In genomic region chr5:79840085-79840990, GRCh38 we compare ENCODE assay signal across 23 cellular contexts.
DNase-seq lines count a peak whose midpoint lies in the region; ATAC-seq and TF ChIP-seq lines count a peak whose summit lies in the region.
"Had no signal": no experiment of that assay in that cellular context is flagged by ENCODE, and none has a peak within 500 bp of the region (broad histone marks: within the 10 kb centered on the region; RNA-seq: fewer than 3 reads in every experiment).

No MANE protein-coding gene starts in this region.

- H3K9me3 Mint-ChIP-seq in neural progenitor cell, result no peaks in the 10 kb centered on the region
- H3K9me3 Mint-ChIP-seq: central memory CD8-positive, alpha-beta T cell; H9 had no signal

- H3K36me3 ChIP-seq in BLaER1 (no peaks in the 10 kb centered on the region), neural progenitor cell (no peaks in the 10 kb centered on the region), OCI-LY7 (ENCODE audit: insufficient read depth, low read length) (no peaks in the 10 kb centered on the region), spleen (no peaks in the 10 kb centered on the region)
- H3K36me3 ChIP-seq: esophagus squamous epithelium, left lung had no signal

- H3K9me3 ChIP-seq in BLaER1, result peaks cover 5% of the 10 kb centered on the region; the same call in 1 of the 2 replicates
- no peaks in the 10 kb centered on the region for H3K9me3 ChIP-seq in neural progenitor cell (ENCODE audit: low read depth)
- no peaks in the 10 kb centered on the region for H3K9me3 ChIP-seq in OCI-LY7 (ENCODE audit: low read length)
- H3K9me3 ChIP-seq in spleen, result no peaks in the 10 kb centered on the region
- H3K9me3 ChIP-seq: esophagus squamous epithelium, left lung had no signal

- DNase-seq in NAMALWA (ENCODE audit: low spot score), result peak; percentile 6
- DNase-seq in head of caudate nucleus, result peak in 41 of 42 donors; percentile 30 to 89 (median 69)
- DNase-seq in neural progenitor cell (ENCODE audit: low spot score), result peak; percentile 14
- DNase-seq in OCI-LY7 (ENCODE audit: low spot score), result no peak
- DNase-seq in spleen, result no peak
- DNase-seq in NCI-H2029 (lab: John Stamatoyannopoulos, UW), result no peak
- DNase-seq: activated CD4-positive, alpha-beta T cell treated with anti-CD3 and anti-CD28 coated beads, Interleukin-2, amount 50 U/mL, for 1 hour; activated gamma-delta T cell treated with Interleukin-2 at 50 U/mL for 16 hours; amniotic stem cell; effector CD4-positive, alpha-beta T cell; esophagus squamous epithelium; H9; left lung; NCI-H2029 treated with DMSO at 0.1 percent for 48 hours; SHP77; stimulated activated CD4-positive, alpha-beta T cell treated with anti-CD3 and anti-CD28 coated beads, Interleukin-4, amount 100 ng/mL, for 1 hour; T-helper 1 cell had no signal

- H3K4me3 ChIP-seq in BLaER1 (no peak overlapping the region), neural progenitor cell (no peak overlapping the region), OCI-LY7 (ENCODE audit: low read depth, low read length, poor library complexity, severe bottlenecking) (no peak overlapping the region), spleen (no peak overlapping the region)
- H3K4me3 ChIP-seq: esophagus squamous epithelium, GM12878, left lung had no signal

- TF ChIP-seq POLR2A in spleen (IDR thresholded peaks at IDR 0.05), result no peak

- H3K27me3 Mint-ChIP-seq in neural progenitor cell (ENCODE audit: insufficient read depth, low read depth), result peaks cover 24% of the 10 kb centered on the region

- TF ChIP-seq CTCF in neural progenitor cell (IDR thresholded peaks at IDR 0.05) (no peak), OCI-LY7 (conservative IDR thresholded peaks at IDR 0.05; ENCODE audit: low read length) (no peak), spleen (IDR thresholded peaks at IDR 0.05 in 8 of 11, conservative IDR thresholded peaks at IDR 0.05 in 3 of 11) (no peak)

- no peaks in the 10 kb centered on the region for H3K36me3 Mint-ChIP-seq in neural progenitor cell

- H3F3A ChIP-seq in neural progenitor cell (ENCODE audit: low read depth), result peaks cover 15% of the 10 kb centered on the region

- H4K20me1 ChIP-seq in BLaER1, result no peaks in the 10 kb centered on the region
- no peaks in the 10 kb centered on the region for H4K20me1 ChIP-seq in neural progenitor cell (ENCODE audit: low read depth)
- H4K20me1 ChIP-seq in OCI-LY7 (ENCODE audit: insufficient read depth, low read length), result no peaks in the 10 kb centered on the region

- H3K4me1 ChIP-seq in BLaER1, result peaks cover 20% of the 10 kb centered on the region
- H3K4me1 ChIP-seq in neural progenitor cell, result peaks cover 21% of the 10 kb centered on the region
- no peaks in the 10 kb centered on the region for H3K4me1 ChIP-seq in OCI-LY7 (ENCODE audit: insufficient read depth, low read length, poor library complexity, severe bottlenecking)
- H3K4me1 ChIP-seq in spleen, result no peaks in the 10 kb centered on the region
- H3K4me1 ChIP-seq: esophagus squamous epithelium, left lung, parathyroid adenoma had no signal

- POLR2A ChIA-PET in OCI-LY7 (lab: Charles Lee), result interaction anchor here (0.6 to 1.3 kb wide), 6 partner anchors 16 to 285 kb away, joined by 3 to 5 read pairs (median 3); no protein-coding TSS in a partner anchor

- H3K27me3 ChIP-seq in BLaER1 (no peaks in the 10 kb centered on the region), neural progenitor cell (no peaks in the 10 kb centered on the region), spleen (replicated peaks in 1 of 7) (peaks cover 0 to 10% (median 0%) of the 10 kb centered on the region in 7 donors)
- H3K27me3 ChIP-seq: left lung had no signal

- H3K9ac ChIP-seq in BLaER1 (no peak overlapping the region), neural progenitor cell (no peak overlapping the region)
- H3K9ac ChIP-seq: parathyroid adenoma had no signal

- H3K4me3 Mint-ChIP-seq in neural progenitor cell, result no peak overlapping the region
- H3K4me3 Mint-ChIP-seq: central memory CD8-positive, alpha-beta T cell; H9 had no signal

- intact Hi-C loops in head of caudate nucleus (cut with DNase I) (no loop called here), OCI-LY7 (cut with micrococcal nuclease; ENCODE audit: unreplicated experiment) (no loop called here), spleen (cut with DNase I; ENCODE audit: low total_unique reads) (no loop called here)

- H3K4me2 ChIP-seq in BLaER1 (peak overlapping the region; percentile 7; the same call in 1 of the 2 replicates), neural progenitor cell (no peak overlapping the region), OCI-LY7 (ENCODE audit: low read length) (no peak overlapping the region)

- ATAC-seq in HG03520 (IDR thresholded peaks at IDR 0.05; ENCODE audit: unreplicated experiment), result no peak
- ATAC-seq: GM12878, left lung had no signal

- peaks cover 3% of the 10 kb centered on the region for H3K4me1 Mint-ChIP-seq in neural progenitor cell
- H3K4me1 Mint-ChIP-seq: central memory CD8-positive, alpha-beta T cell had no signal

- H2AFZ ChIP-seq in neural progenitor cell (replicated peaks) (peak overlapping the region; percentile 76), OCI-LY7 (ENCODE audit: low read length) (no peak overlapping the region)
- H2AFZ ChIP-seq: parathyroid adenoma had no signal

- H3K27ac ChIP-seq in BLaER1 (no peak overlapping the region), neural progenitor cell (peak overlapping the region; percentile 79), OCI-LY7 (ENCODE audit: low read depth, low read length, poor library complexity, severe bottlenecking) (no peak overlapping the region), spleen (no peak overlapping the region)
- H3K27ac ChIP-seq: C4-2B, esophagus squamous epithelium, left lung, parathyroid adenoma had no signal

- peak overlapping the region; percentile 20 for H3K27ac Mint-ChIP-seq in neural progenitor cell
- H3K27ac Mint-ChIP-seq: H9 had no signal

- no TSS peak for BruUV-seq in OCI-LY7 (replicated peaks; lab: Mats Ljungman, UMichigan)

- WGBS in spleen, 5 donors, result 59 to 72% (median 62%) methylated on average over 7 of the region's 7 CpGs

- H3K9me2 ChIP-seq in OCI-LY7 (ENCODE audit: insufficient read depth, low read length), result no peaks in the 10 kb centered on the region

- CTCF ChIA-PET in OCI-LY7 (lab: Charles Lee; ENCODE audit: unreplicated experiment), result no interaction called here

- H3K79me2 ChIP-seq in neural progenitor cell (ENCODE audit: low read depth), result no peaks in the 10 kb centered on the region
- H3K79me2 ChIP-seq in OCI-LY7 (ENCODE audit: insufficient read depth, low read depth, low read length), result no peaks in the 10 kb centered on the region
- H3K79me2 ChIP-seq: parathyroid adenoma had no signal

Comparison
In these comparisons a context has a peak if more than half of its experiments do, and no peak if none do; other contexts are left out.
1. DNase-seq: peak in NAMALWA (single experiment), head of caudate nucleus (41 of 42) and neural progenitor cell (single experiment); none in OCI-LY7 (single experiment), spleen (single experiment) and NCI-H2029 (single experiment).